Comparison of ENCODE assay signal across 10 cellular contexts in genomic region chr17:44417553-44417952, GRCh38. TPM values are rescaled to one million over a fixed set of nuclear protein-coding genes. Genes with fewer than 3 reads are reported as not detected.
DNase-seq lines count a peak whose midpoint lies in the region; ATAC-seq and TF ChIP-seq lines count a peak whose summit lies in the region.
"Had no signal": no experiment of that assay in that cellular context is flagged by ENCODE, and none has a peak within 500 bp of the region (broad histone marks: within the 10 kb centered on the region; RNA-seq: fewer than 3 reads in every experiment).

No MANE protein-coding gene starts in this region.

- peak; percentile 91 to 96 for ATAC-seq in activated T-cell treated with anti-CD3 and anti-CD28 coated beads, Interleukin-2, amount 50 U/mL, for 72 hours (replicated peaks in 1 of 2)
- ATAC-seq in GM18867 (IDR thresholded peaks at IDR 0.05; ENCODE audit: unreplicated experiment) (no peak), HG03039 (IDR thresholded peaks at IDR 0.05; ENCODE audit: unreplicated experiment) (no peak), GM19463 (IDR thresholded peaks at IDR 0.05; ENCODE audit: unreplicated experiment) (no peak)

- peak; percentile 68 for DNase-seq in AG04450 (ENCODE audit: low read depth, low spot score)
- peak; percentile 40 for DNase-seq in GM13977 (ENCODE audit: low spot score)
- peak; percentile 23 to 46 for DNase-seq in activated T-cell treated with anti-CD3 and anti-CD28 coated beads, Interleukin-2, amount 50 U/mL, for 72 hours
- peak; percentile 30 for DNase-seq in inferior parietal cortex (ENCODE audit: extremely low spot score)
- no peak for DNase-seq in germinal center (ENCODE audit: low spot score)
- DNase-seq: GDM1; stimulated activated naive CD4-positive, alpha-beta T cell had no signal

- TF ChIP-seq CTCF in AG04450 (IDR thresholded peaks at IDR 0.05; ENCODE audit: low read depth, low read length): no peak
- TF ChIP-seq CTCF in GM13977 (IDR thresholded peaks at IDR 0.05; ENCODE audit: extremely low read depth, insufficient read depth, missing control alignments): no peak

- peak overlapping the region; percentile 66 for H3K27ac ChIP-seq in AG04450 (ENCODE audit: low read depth, low read length)

- H3K27me3 ChIP-seq in AG04450 (ENCODE audit: control insufficient read depth, insufficient read depth, low read length): no peaks in the 10 kb centered on the region

- peak overlapping the region; percentile 98 for H3K27ac Mint-ChIP-seq in activated T-cell treated with anti-CD3 and anti-CD28 coated beads, Interleukin-2, amount 50 U/mL, for 72 hours

- CTCF ChIA-PET in AG04450 (lab: Charles Lee): no interaction called here

- H3K36me3 Mint-ChIP-seq in activated T-cell treated with anti-CD3 and anti-CD28 coated beads, Interleukin-2, amount 50 U/mL, for 72 hours (ENCODE audit: insufficient read depth in 2 of 2): peaks cover 6 to 16% of the 10 kb centered on the region in 2 donors

- H3K4me3 Mint-ChIP-seq in activated T-cell treated with anti-CD3 and anti-CD28 coated beads, Interleukin-2, amount 50 U/mL, for 72 hours: peak overlapping the region; percentile 48 to 64

- no peaks in the 10 kb centered on the region for H3K9me3 ChIP-seq in AG04450 (ENCODE audit: control insufficient read depth, insufficient read depth, low read length)

- no peak overlapping the region for H3K4me3 ChIP-seq in AG04450 (ENCODE audit: low read depth, low read length)

- H3K4me1 Mint-ChIP-seq in activated T-cell treated with anti-CD3 and anti-CD28 coated beads, Interleukin-2, amount 50 U/mL, for 72 hours (ENCODE audit: low read depth): peaks cover 32% of the 10 kb centered on the region

- no peaks in the 10 kb centered on the region for H3K27me3 Mint-ChIP-seq in activated T-cell treated with anti-CD3 and anti-CD28 coated beads, Interleukin-2, amount 50 U/mL, for 72 hours (ENCODE audit: low read depth)

- in situ Hi-C loops in GM13977 (cut with MboI; ENCODE audit: low pct_unique_long_range_greater_than_20kb, low sequenced_read_pairs, unreplicated experiment): no loop called here

- no peaks in the 10 kb centered on the region for H3K9me3 Mint-ChIP-seq in activated T-cell treated with anti-CD3 and anti-CD28 coated beads, Interleukin-2, amount 50 U/mL, for 72 hours

- POLR2A ChIA-PET in AG04450 (lab: Yijun Ruan, JAX): no interaction called here

RNA-seq across cellular contexts. Expression of gene ITGA2B, which starts 28.1 kb away (rescaled TPM):
- polyA plus RNA-seq in AG04450 (2011; rRNA removed): 0.15 and 0.31 TPM in 2 replicates
- polyA minus RNA-seq in AG04450 (2011; rRNA and poly(A)+ RNA removed): 0.09 and 0.22 TPM in 2 replicates
- total RNA-seq in activated T-cell treated with anti-CD3 and anti-CD28 coated beads, Interleukin-2, amount 50 U/mL, for 72 hours: 1 to 10 TPM; 2.1 to 3.2 TPM

RNA-seq across cellular contexts. Expression of gene FAM171A2, which starts 53.9 kb away (rescaled TPM):
- 5.3 and 8.0 TPM in 2 replicates for polyA plus RNA-seq in AG04450 (2011; rRNA removed)
- polyA minus RNA-seq in AG04450 (2011; rRNA and poly(A)+ RNA removed): 3.0 and 4.8 TPM in 2 replicates
- under 1 TPM; 0.14 to 0.41 TPM for total RNA-seq in activated T-cell treated with anti-CD3 and anti-CD28 coated beads, Interleukin-2, amount 50 U/mL, for 72 hours

Comparison
In these comparisons a context has a peak if more than half of its experiments do, and no peak if none do; other contexts are left out.
1. ATAC-seq: peak in activated T-cell treated with anti-CD3 and anti-CD28 coated beads, Interleukin-2, amount 50 U/mL, for 72 hours (2 of 2); none in GM18867 (single experiment), HG03039 (single experiment) and GM19463 (single experiment).